In genomic region chr14:58533417-58533816, GRCh38 we compare ENCODE assay signal across 10 cellular contexts.
A peak's percentile ranks its signal among the peaks of the same experiment; 100 is the strongest.
DNase-seq lines count a peak whose midpoint lies in the region; ATAC-seq, FAIRE-seq and TF ChIP-seq lines count a peak whose summit lies in the region.
"Had no signal": no experiment of that assay in that cellular context is flagged by ENCODE, and none has a peak within 500 bp of the region (broad histone marks: within the 10 kb centered on the region; RNA-seq: fewer than 3 reads in every experiment).

No MANE protein-coding gene starts in this region.

- DNase-seq in SK-N-DZ (ENCODE audit: low spot score), result peak; percentile 59
- DNase-seq in endothelial cell of umbilical vein (ENCODE audit: low read depth, low spot score), result peak; percentile 85
- no peak for DNase-seq in memory B cell (ENCODE audit: low spot score in 2 of 2)
- peak; percentile 88 for DNase-seq in superior temporal gyrus (ENCODE audit: extremely low spot score)
- no peak for DNase-seq in SKM-1 treated with dmso at 0.1 percent for 144 hours (lab: John Stamatoyannopoulos, UW; ENCODE audit: unreplicated experiment)
- DNase-seq in psoas muscle, result no peak
- DNase-seq: NCI-H748 treated with DMSO at 0.1 percent for 48 hours; stimulated activated naive CD4-positive, alpha-beta T cell treated with Interleukin-2 at 50 U/mL for 16 hours had no signal

- no peak for TF ChIP-seq CTCF in endothelial cell of umbilical vein (IDR thresholded peaks at IDR 0.05; ENCODE audit: extremely low read depth in 1 of 2, insufficient read depth in 1 of 2, low read depth in 1 of 2, low read length in 2 of 2)
- no peak for TF ChIP-seq CTCF in psoas muscle (IDR thresholded peaks at IDR 0.05)

- no peak overlapping the region for H3K4me3 ChIP-seq in endothelial cell of umbilical vein (replicated peaks in 1 of 3; ENCODE audit: insufficient read depth in 1 of 3, low read depth in 1 of 3, low read length in 3 of 3)
- H3K4me3 ChIP-seq in psoas muscle, result no peak overlapping the region

- no peaks in the 10 kb centered on the region for H3K36me3 ChIP-seq in endothelial cell of umbilical vein (ENCODE audit: control insufficient read depth in 2 of 2, extremely low read depth in 1 of 2, insufficient read depth in 2 of 2, low read length in 2 of 2)
- no peaks in the 10 kb centered on the region for H3K36me3 ChIP-seq in psoas muscle (ENCODE audit: insufficient read depth in 1 of 2, low read depth in 1 of 2)

- POLR2A ChIA-PET in endothelial cell of umbilical vein (lab: Charles Lee), result no interaction called here

- H3K36me3 Mint-ChIP-seq in memory B cell, result peaks cover 10% of the 10 kb centered on the region

- H3K27ac ChIP-seq in endothelial cell of umbilical vein (ENCODE audit: insufficient read depth, low read depth, low read length) (no peak overlapping the region), psoas muscle (no peak overlapping the region)

- H3K27me3 Mint-ChIP-seq in memory B cell, result no peaks in the 10 kb centered on the region

- BruUV-seq in endothelial cell of umbilical vein (replicated peaks; lab: Mats Ljungman, UMichigan), result no TSS peak

- dilution Hi-C loops in endothelial cell of umbilical vein (cut with MboI; ENCODE audit: extremely low pct_ligation_motif_present, low sequenced_read_pairs), result no loop called here

- TF ChIP-seq POLR2A in endothelial cell of umbilical vein (IDR thresholded peaks at IDR 0.05; ENCODE audit: low read depth, low read length), result no peak

- H3K9me3 ChIP-seq in endothelial cell of umbilical vein (replicated peaks; ENCODE audit: control insufficient read depth, insufficient read depth, low read length) (no peaks in the 10 kb centered on the region), psoas muscle (peaks cover 6% of the 10 kb centered on the region)

- intact Hi-C loops in endothelial cell of umbilical vein (cut with micrococcal nuclease) (no loop called here), psoas muscle (cut with DNase I) (no loop called here)

- H4K20me1 ChIP-seq in endothelial cell of umbilical vein (replicated peaks; ENCODE audit: control insufficient read depth, extremely low read depth, insufficient read depth, low read length), result no peaks in the 10 kb centered on the region

- no peaks in the 10 kb centered on the region for H3K27me3 ChIP-seq in endothelial cell of umbilical vein (ENCODE audit: control insufficient read depth in 2 of 2, insufficient read depth in 2 of 2, low read length in 2 of 2)
- H3K27me3 ChIP-seq in psoas muscle (ENCODE audit: insufficient read depth in 3 of 3, low read length in 2 of 3), result no peaks in the 10 kb centered on the region

- H3K4me2 ChIP-seq in endothelial cell of umbilical vein (ENCODE audit: insufficient read depth, low read length), result peak overlapping the region; percentile 24

- H3K9me3 Mint-ChIP-seq in memory B cell, result peaks cover 11% of the 10 kb centered on the region

- no peak for FAIRE-seq in endothelial cell of umbilical vein (lab: Jason Lieb, UNC)

- H3K27ac Mint-ChIP-seq in memory B cell, result peak overlapping the region; percentile 56
- H3K27ac Mint-ChIP-seq: activated naive CD4-positive, alpha-beta T cell treated with anti-CD3 and anti-CD28 coated beads, Interleukin-2, amount 50 U/mL, for 72 hours had no signal

- H3K9ac ChIP-seq in endothelial cell of umbilical vein (replicated peaks; ENCODE audit: extremely low read depth, insufficient read depth, low read length), result no peak overlapping the region

- H3K79me2 ChIP-seq in endothelial cell of umbilical vein (ENCODE audit: control insufficient read depth, insufficient read depth, low read length), result no peaks in the 10 kb centered on the region

- peak overlapping the region; percentile 81 for H2AFZ ChIP-seq in endothelial cell of umbilical vein (ENCODE audit: low read depth, low read length)

- peaks cover 5% of the 10 kb centered on the region for H3K4me1 Mint-ChIP-seq in memory B cell

- no peak overlapping the region for H3K4me3 Mint-ChIP-seq in memory B cell

- peaks cover 24% of the 10 kb centered on the region for H3K4me1 ChIP-seq in endothelial cell of umbilical vein (ENCODE audit: control insufficient read depth, extremely low read depth, insufficient read depth, low read length)
- H3K4me1 ChIP-seq in psoas muscle, result no peaks in the 10 kb centered on the region

- H3K9me1 ChIP-seq in endothelial cell of umbilical vein (replicated peaks; ENCODE audit: control insufficient read depth, extremely low read depth, insufficient read depth, low read length), result no peaks in the 10 kb centered on the region

- WGBS in psoas muscle, 3 donors, result 49 to 61% (median 60%) methylated on average over 4 of the region's 4 CpGs

- ATAC-seq in memory B cell (ENCODE audit: low read depth) (no peak), GM19023 (IDR thresholded peaks at IDR 0.05; ENCODE audit: unreplicated experiment) (no peak), psoas muscle (no peak)
- ATAC-seq: activated naive CD4-positive, alpha-beta T cell treated with anti-CD3 and anti-CD28 coated beads, Interleukin-2, amount 50 U/mL, for 72 hours had no signal

- CTCF ChIA-PET in endothelial cell of umbilical vein (lab: Charles Lee), result interaction anchor here (0.7 to 1.7 kb wide), 7 partner anchors 9 to 522 kb away, joined by 3 to 6 read pairs (median 3); no protein-coding TSS in a partner anchor

TF ChIP-seq in endothelial cell of umbilical vein, 7 proteins besides CTCF, POLR2A, EP300 and RAD21:
- TF ChIP-seq EZH2 (IDR thresholded peaks at IDR 0.05; ENCODE audit: borderline replicate concordance, low read depth, low read length, severe bottlenecking) (no peak), MYC (IDR thresholded peaks at IDR 0.05; ENCODE audit: low read depth, low read length) (no peak)

Comparison
In these comparisons a context has a peak if more than half of its experiments do, and no peak if none do; other contexts are left out.
1. DNase-seq: peak in SK-N-DZ (single experiment), endothelial cell of umbilical vein (single experiment) and superior temporal gyrus (single experiment); none in memory B cell (0 of 2), SKM-1 treated with dmso at 0.1 percent for 144 hours (single experiment) and psoas muscle (0 of 2).